Comparison of ENCODE assay signal across 1 cellular context in genomic region chr4:13711233-13711775, GRCh38.
TF ChIP-seq lines count a peak whose summit lies in the region.

No MANE protein-coding gene starts in this region.

TF ChIP-seq in SK-N-SH treated with all-trans-retinoic acid at 6 μM for 48 hours, 23 proteins besides CTCF, POLR2A, EP300 and RAD21 (continued from another document):
- TF ChIP-seq PATZ1 (CRISPR knock-in tag; IDR thresholded peaks at IDR 0.05; ENCODE audit: borderline replicate concordance) (no peak), CSDC2 (CRISPR knock-in tag; IDR thresholded peaks at IDR 0.05) (no peak)
- TF ChIP-seq, protein P1, sequence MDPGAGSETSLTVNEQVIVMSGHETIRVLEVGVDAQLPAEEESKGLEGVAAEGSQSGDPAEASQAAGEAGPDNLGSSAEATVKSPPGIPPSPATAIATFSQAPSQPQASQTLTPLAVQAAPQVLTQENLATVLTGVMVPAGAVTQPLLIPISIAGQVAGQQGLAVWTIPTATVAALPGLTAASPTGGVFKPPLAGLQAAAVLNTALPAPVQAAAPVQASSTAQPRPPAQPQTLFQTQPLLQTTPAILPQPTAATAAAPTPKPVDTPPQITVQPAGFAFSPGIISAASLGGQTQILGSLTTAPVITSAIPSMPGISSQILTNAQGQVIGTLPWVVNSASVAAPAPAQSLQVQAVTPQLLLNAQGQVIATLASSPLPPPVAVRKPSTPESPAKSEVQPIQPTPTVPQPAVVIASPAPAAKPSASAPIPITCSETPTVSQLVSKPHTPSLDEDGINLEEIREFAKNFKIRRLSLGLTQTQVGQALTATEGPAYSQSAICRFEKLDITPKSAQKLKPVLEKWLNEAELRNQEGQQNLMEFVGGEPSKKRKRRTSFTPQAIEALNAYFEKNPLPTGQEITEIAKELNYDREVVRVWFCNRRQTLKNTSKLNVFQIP (CRISPR knock-in tag; IDR thresholded peaks at IDR 0.05; ENCODE audit: borderline replicate concordance, low read depth) = no peak
